Comparison of ENCODE assay signal across 29 cellular contexts in the genomic region with DNA sequence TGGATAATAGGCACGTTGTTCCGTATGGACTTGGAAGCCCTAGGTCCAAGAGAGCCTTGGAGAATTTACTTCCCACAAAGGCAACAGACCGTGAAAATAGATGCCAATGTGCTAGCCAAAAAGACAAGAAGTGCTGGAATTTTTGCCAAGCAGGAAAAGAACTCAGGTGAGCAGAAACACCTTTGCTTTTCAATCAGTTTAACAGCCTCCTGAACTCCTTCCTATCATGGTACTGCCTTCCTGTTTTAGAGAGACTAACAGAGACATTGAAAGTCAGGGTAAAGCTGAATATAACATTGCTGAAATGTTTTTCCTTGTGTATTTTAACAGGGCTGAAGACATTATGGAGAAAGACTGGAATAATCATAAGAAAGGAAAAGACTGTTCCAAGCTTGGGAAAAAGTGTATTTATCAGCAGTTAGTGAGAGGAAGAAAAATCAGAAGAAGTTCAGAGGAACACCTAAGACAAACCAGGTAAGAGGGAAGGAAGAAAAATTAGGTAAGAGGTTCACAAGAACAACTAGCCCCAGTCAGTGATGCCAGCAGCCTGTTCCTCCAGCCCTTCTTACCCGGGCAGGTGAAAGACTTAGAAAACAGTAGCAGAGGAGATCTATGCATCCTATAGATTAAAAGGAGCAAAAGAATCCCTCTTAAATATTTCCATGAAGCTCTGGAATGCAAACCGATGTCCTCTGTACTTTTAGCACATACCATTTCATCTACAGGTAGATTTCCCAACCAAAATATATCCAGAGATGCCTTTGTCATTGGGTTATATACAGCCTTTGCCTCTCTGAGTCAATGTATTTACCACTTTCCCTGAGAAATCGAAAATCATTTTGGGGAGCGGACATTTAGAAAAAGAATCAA. TPM values are rescaled to one million over a fixed set of nuclear protein-coding genes. Genes with fewer than 3 reads are reported as not detected.
DNase-seq lines count a peak whose midpoint lies in the region; ATAC-seq and TF ChIP-seq lines count a peak whose summit lies in the region.
"Had no signal": no experiment of that assay in that cellular context is flagged by ENCODE, and none has a peak within 500 bp of the region (broad histone marks: within the 10 kb centered on the region; RNA-seq: fewer than 3 reads in every experiment).

No MANE protein-coding gene starts in this region.

- H3K36me3 ChIP-seq in RWPE2 (ENCODE audit: low read depth) = peaks cover 36% of the 10 kb centered on the region
- H3K36me3 ChIP-seq: BE2C, right lobe of liver had no signal

- no peaks in the 10 kb centered on the region for H3K36me3 Mint-ChIP-seq in activated CD4-positive, alpha-beta T cell treated with anti-CD3 and anti-CD28 coated beads, Interleukin-2, amount 10 ng/mL, durations not matched to agents 24 days and 14 days (ENCODE audit: low read depth)
- H3K36me3 Mint-ChIP-seq: activated naive CD4-positive, alpha-beta T cell treated with anti-CD3 and anti-CD28 coated beads, Interleukin-2, amount 10 ng/mL, durations not matched to agents 7 days and 5 days had no signal

- H3K4me3 ChIP-seq in RWPE2 (ENCODE audit: severe bottlenecking) (no peak overlapping the region), fibroblast of pulmonary artery (replicated peaks; ENCODE audit: low read depth, low read length) (peak overlapping the region; percentile 66)
- H3K4me3 ChIP-seq: SK-N-MC had no signal

- intact Hi-C loops in activated CD4-positive, alpha-beta T cell treated with anti-CD3 and anti-CD28 coated beads, Interleukin-2, amount 10 ng/mL, durations not matched to agents 24 days and 14 days (cut with micrococcal nuclease) = no loop called here

- H3K27ac ChIP-seq in 22Rv1 (peak overlapping the region; percentile 99), RWPE2 (ENCODE audit: poor library complexity, severe bottlenecking) (peak overlapping the region; percentile 90)
- H3K27ac ChIP-seq: heart right ventricle, parathyroid adenoma, right lobe of liver, SK-N-MC had no signal

- TF ChIP-seq CTCF in 22Rv1 (IDR thresholded peaks at IDR 0.05) (no peak), RWPE2 (IDR thresholded peaks at IDR 0.05; ENCODE audit: poor library complexity, severe bottlenecking) (no peak), fibroblast of pulmonary artery (IDR thresholded peaks at IDR 0.05; ENCODE audit: low read length, missing control alignments) (no peak), GM10248 (IDR thresholded peaks at IDR 0.05; ENCODE audit: control extremely low read depth, extremely low read depth, low read depth, missing control alignments) (no peak)

- POLR2A ChIA-PET in GM10248 (lab: Yijun Ruan, JAX) = no interaction called here

- ATAC-seq in RWPE2 (ENCODE audit: low read depth) = no peak
- ATAC-seq in HG03039 (IDR thresholded peaks at IDR 0.05; ENCODE audit: unreplicated experiment) = no peak
- ATAC-seq: activated CD4-positive, alpha-beta T cell treated with anti-CD3 and anti-CD28 coated beads for 36 hours; activated T-cell treated with anti-CD3 and anti-CD28 coated beads, Interleukin-2, amount 50 U/mL, for 4 hours; heart right ventricle; left lung; T-helper 17 cell had no signal

- H3K9me3 Mint-ChIP-seq in activated CD4-positive, alpha-beta T cell treated with anti-CD3 and anti-CD28 coated beads, Interleukin-2, amount 10 ng/mL, durations not matched to agents 24 days and 14 days = no peaks in the 10 kb centered on the region
- H3K9me3 Mint-ChIP-seq: activated naive CD4-positive, alpha-beta T cell treated with anti-CD3 and anti-CD28 coated beads, Interleukin-2, amount 10 ng/mL, durations not matched to agents 7 days and 5 days; activated T-cell treated with anti-CD3 and anti-CD28 coated beads, Interleukin-2, amount 50 U/mL, for 4 hours; dendritic cell treated with granulocyte-macrophage colony-stimulating factor and Interleukin-4, amounts not matched to agents 40 ng/mL and 50 ng/mL, for 4 days; nephron progenitor cell; stimulated activated naive CD8-positive, alpha-beta T cell treated with anti-CD3 and anti-CD28 coated beads, Interleukin-15, Interleukin-2, amounts not matched to agents 100 ng/mL and 50 ng/mL, for 24 hours had no signal

- H3K27me3 Mint-ChIP-seq in activated CD4-positive, alpha-beta T cell treated with anti-CD3 and anti-CD28 coated beads, Interleukin-2, amount 10 ng/mL, durations not matched to agents 24 days and 14 days = peaks cover 42% of the 10 kb centered on the region

- no peak overlapping the region for H3K27ac Mint-ChIP-seq in activated CD4-positive, alpha-beta T cell treated with anti-CD3 and anti-CD28 coated beads, Interleukin-2, amount 10 ng/mL, durations not matched to agents 24 days and 14 days
- H3K27ac Mint-ChIP-seq: activated CD4-positive, alpha-beta T cell treated with anti-CD3 and anti-CD28 coated beads for 36 hours; activated naive CD4-positive, alpha-beta T cell treated with anti-CD3 and anti-CD28 coated beads, Interleukin-2, amount 10 ng/mL, durations not matched to agents 7 days and 5 days; dendritic cell treated with granulocyte-macrophage colony-stimulating factor and Interleukin-4, amounts not matched to agents 40 ng/mL and 50 ng/mL, for 4 days; nephron progenitor cell; stimulated activated naive CD8-positive, alpha-beta T cell treated with anti-CD3 and anti-CD28 coated beads, Interleukin-15, Interleukin-2, amounts not matched to agents 100 ng/mL and 50 ng/mL, for 24 hours; T-helper 17 cell had no signal

- H3K4me1 ChIP-seq in RWPE2 (ENCODE audit: insufficient read depth, poor library complexity, severe bottlenecking) = peaks cover 30% of the 10 kb centered on the region
- H3K4me1 ChIP-seq: BE2C, parathyroid adenoma had no signal

- H3K9me3 ChIP-seq in RWPE2 (ENCODE audit: severe bottlenecking) = no peaks in the 10 kb centered on the region
- H3K9me3 ChIP-seq: BE2C, heart right ventricle, left lung, right lobe of liver had no signal

- DNase-seq in RWPE2 (ENCODE audit: low spot score) = no peak
- no peak for DNase-seq in fibroblast of pulmonary artery (ENCODE audit: low read depth)
- peak; percentile 32 for DNase-seq in renal cortical epithelial cell (ENCODE audit: low read depth)
- DNase-seq in AG08396 (ENCODE audit: low spot score) = no peak
- no peak for DNase-seq in GM10248 (ENCODE audit: extremely low spot score)
- no peak for DNase-seq in activated CD4-positive, alpha-beta T cell treated with anti-CD3 and anti-CD28 coated beads, Interleukin-2, amount 10 ng/mL, durations not matched to agents 24 days and 14 days
- DNase-seq: activated CD4-positive, alpha-beta T cell treated with anti-CD3 and anti-CD28 coated beads for 36 hours; activated naive CD4-positive, alpha-beta T cell treated with anti-CD3 and anti-CD28 coated beads, Interleukin-2, amount 10 ng/mL, durations not matched to agents 7 days and 5 days; activated T-cell treated with anti-CD3 and anti-CD28 coated beads, Interleukin-2, amount 50 U/mL, for 4 hours; amniotic stem cell; BE2C; DMS79; H7; heart right ventricle; Karpas-422; left lung; NCI-H1092; NCI-H187 treated with DMSO at 0.1 percent for 48 hours; NCI-H526 treated with DMSO at 0.1 percent for 48 hours; nephron progenitor cell; right lobe of liver; T-helper 17 cell had no signal

- CTCF ChIA-PET in GM10248 (lab: Yijun Ruan, JAX) = interaction anchor here (1.5 to 6.7 kb wide), 2 partner anchors 36 to 312 kb away, joined by 3 to 126 read pairs; no protein-coding TSS in a partner anchor

- peaks cover 15% of the 10 kb centered on the region for H3K4me1 Mint-ChIP-seq in activated CD4-positive, alpha-beta T cell treated with anti-CD3 and anti-CD28 coated beads, Interleukin-2, amount 10 ng/mL, durations not matched to agents 24 days and 14 days

- no peaks in the 10 kb centered on the region for H3K27me3 ChIP-seq in RWPE2 (ENCODE audit: insufficient read depth, poor library complexity, severe bottlenecking)
- H3K27me3 ChIP-seq: right lobe of liver had no signal

- no peak overlapping the region for H3K4me3 Mint-ChIP-seq in activated CD4-positive, alpha-beta T cell treated with anti-CD3 and anti-CD28 coated beads, Interleukin-2, amount 10 ng/mL, durations not matched to agents 24 days and 14 days
- H3K4me3 Mint-ChIP-seq: activated CD4-positive, alpha-beta T cell treated with anti-CD3 and anti-CD28 coated beads for 36 hours; activated naive CD4-positive, alpha-beta T cell treated with anti-CD3 and anti-CD28 coated beads, Interleukin-2, amount 10 ng/mL, durations not matched to agents 7 days and 5 days; activated T-cell treated with anti-CD3 and anti-CD28 coated beads, Interleukin-2, amount 50 U/mL, for 4 hours; dendritic cell treated with granulocyte-macrophage colony-stimulating factor and Interleukin-4, amounts not matched to agents 40 ng/mL and 50 ng/mL, for 4 days; nephron progenitor cell; stimulated activated naive CD8-positive, alpha-beta T cell treated with anti-CD3 and anti-CD28 coated beads, Interleukin-15, Interleukin-2, amounts not matched to agents 100 ng/mL and 50 ng/mL, for 24 hours; T-helper 17 cell had no signal

RNA-seq across cellular contexts. Expression of a gene that starts 4.0 kb away (rescaled TPM):
- 77.8 and 82.5 TPM in 2 replicates for total RNA-seq in renal cortical epithelial cell
- total RNA-seq in activated CD4-positive, alpha-beta T cell treated with anti-CD3 and anti-CD28 coated beads, Interleukin-2, amount 10 ng/mL, durations not matched to agents 24 days and 14 days = 0.26 TPM in 1 of 2 replicates, not detected in the other
- total RNA-seq: A673; activated CD4-positive, alpha-beta T cell treated with anti-CD3 and anti-CD28 coated beads for 36 hours had no signal

Comparison
In these comparisons a context has a peak if more than half of its experiments do, and no peak if none do; other contexts are left out.
1. RNA of a gene that starts 4.0 kb away (total RNA-seq): 77.8 to 82.5 TPM in renal cortical epithelial cell; 0.26 TPM in activated CD4-positive, alpha-beta T cell treated with anti-CD3 and anti-CD28 coated beads, Interleukin-2, amount 10 ng/mL, durations not matched to agents 24 days and 14 days; every median in the first group is over 10 times any median in the second.